8 cellular contexts compared by ENCODE assay signal in genomic region chr10:100730739-100731602, GRCh38.
A peak's percentile ranks its signal among the peaks of the same experiment; 100 is the strongest.
DNase-seq lines count a peak whose midpoint lies in the region; ATAC-seq, FAIRE-seq and TF ChIP-seq lines count a peak whose summit lies in the region.

No MANE protein-coding gene starts in this region.

- H3K9me3 ChIP-seq in duodenal mucosa (ENCODE audit: control insufficient read depth in 1 of 2, low read length in 2 of 2) (no peaks in the 10 kb centered on the region), parathyroid adenoma (ENCODE audit: control insufficient read depth, low read length) (no peaks in the 10 kb centered on the region)

- H3K9ac ChIP-seq in duodenal mucosa (ENCODE audit: low read depth in 1 of 2, low read length in 2 of 2) (no peak overlapping the region), parathyroid adenoma (no peak overlapping the region)

- no peak for TF ChIP-seq POLR2A in H54 (IDR thresholded peaks at IDR 0.05; ENCODE audit: low read depth, low read length)

- peak; percentile 46 for DNase-seq in ELF-1 (ENCODE audit: low read depth, low spot score)
- DNase-seq in MV-4-11 (lab: John Stamatoyannopoulos, UW), result peak; percentile 91
- DNase-seq in NCI-H510A (lab: John Stamatoyannopoulos, UW), result no peak
- no peak for DNase-seq in H54 (ENCODE audit: insufficient read length, low spot score)
- no peak for DNase-seq in germinal center (ENCODE audit: low spot score)

- ATAC-seq in GM21528 (IDR thresholded peaks at IDR 0.05; ENCODE audit: low FRiP score, unreplicated experiment), result peak; percentile 55

- H3K79me2 ChIP-seq in parathyroid adenoma, result no peaks in the 10 kb centered on the region

- H3K4me1 ChIP-seq in duodenal mucosa (ENCODE audit: control insufficient read depth in 1 of 2, insufficient read depth in 2 of 2, low read length in 2 of 2) (peaks cover 16 to 25% of the 10 kb centered on the region in 2 donors), parathyroid adenoma (peaks cover 2% of the 10 kb centered on the region)

- H3K27me3 ChIP-seq in duodenal mucosa (ENCODE audit: control insufficient read depth in 1 of 2, insufficient read depth in 2 of 2, low read length in 2 of 2) (peaks cover 86 to 89% of the 10 kb centered on the region in 2 donors), parathyroid adenoma (ENCODE audit: control insufficient read depth, insufficient read depth, low read length) (peaks cover 24% of the 10 kb centered on the region)

- no peak overlapping the region for H2AFZ ChIP-seq in parathyroid adenoma

- no peak for FAIRE-seq in H54 (lab: Jason Lieb, UNC)

- no peak for TF ChIP-seq CTCF in parathyroid adenoma (IDR thresholded peaks at IDR 0.05)

- H3K4me2 ChIP-seq in parathyroid adenoma (ENCODE audit: low read length), result peak overlapping the region; percentile 50

- peak overlapping the region; percentile 29 to 40 for H3K4me3 ChIP-seq in duodenal mucosa (ENCODE audit: low read depth in 1 of 2, low read length in 2 of 2)
- no peak overlapping the region for H3K4me3 ChIP-seq in parathyroid adenoma (ENCODE audit: low read depth, low read length)

- H3K27ac ChIP-seq in duodenal mucosa (ENCODE audit: low read depth, low read length) (peak overlapping the region; percentile 14), parathyroid adenoma (no peak overlapping the region)

- H3K36me3 ChIP-seq in duodenal mucosa (ENCODE audit: control insufficient read depth in 1 of 2, insufficient read depth in 2 of 2, low read length in 2 of 2), result no peaks in the 10 kb centered on the region
- H3K36me3 ChIP-seq in parathyroid adenoma (ENCODE audit: control insufficient read depth, insufficient read depth, low read length), result no peaks in the 10 kb centered on the region

Comparison
In these comparisons a context has a peak if more than half of its experiments do, and no peak if none do; other contexts are left out.
1. DNase-seq: peak in ELF-1 (single experiment) and MV-4-11 (single experiment); none in NCI-H510A (single experiment), H54 (single experiment) and germinal center (single experiment).